In genomic region chr5:168886153-168886552, GRCh38 we compare ENCODE assay signal across 18 cellular contexts.
DNase-seq lines count a peak whose midpoint lies in the region; ATAC-seq and TF ChIP-seq lines count a peak whose summit lies in the region.
"Had no signal": no experiment of that assay in that cellular context is flagged by ENCODE, and none has a peak within 500 bp of the region (broad histone marks: within the 10 kb centered on the region; RNA-seq: fewer than 3 reads in every experiment).

No MANE protein-coding gene starts in this region.

- H3K4me2 ChIP-seq in Loucy (ENCODE audit: low read depth, low read length, poor library complexity, severe bottlenecking) = peak overlapping the region; percentile 58
- H3K4me2 ChIP-seq in neuronal stem cell (ENCODE audit: insufficient read depth, low read length, poor library complexity, severe bottlenecking) = no peak overlapping the region
- H3K4me2 ChIP-seq: PC-9 had no signal

- H3K27ac ChIP-seq in heart right ventricle = peak overlapping the region in 9 of 10 donors; percentile 22 to 78 (median 56)
- no peak overlapping the region for H3K27ac ChIP-seq in neuronal stem cell (replicated peaks; ENCODE audit: low read length)
- H3K27ac ChIP-seq: PC-9, SK-N-MC had no signal

- H2BK5ac ChIP-seq in neuronal stem cell (ENCODE audit: low read length) = no peak overlapping the region

- no peak overlapping the region for H3K4ac ChIP-seq in neuronal stem cell (ENCODE audit: low read length)

- no peak overlapping the region for H2BK15ac ChIP-seq in neuronal stem cell (ENCODE audit: low read length)

- H4K91ac ChIP-seq in neuronal stem cell (ENCODE audit: low read depth, low read length, poor library complexity) = no peak overlapping the region

- H3K36me3 ChIP-seq in Loucy (ENCODE audit: insufficient read depth, low read length) = no peaks in the 10 kb centered on the region
- no peaks in the 10 kb centered on the region for H3K36me3 ChIP-seq in heart right ventricle
- H3K36me3 ChIP-seq in neuronal stem cell (replicated peaks in 1 of 2; ENCODE audit: control insufficient read depth in 2 of 2, insufficient read depth in 2 of 2, low read length in 2 of 2) = no peaks in the 10 kb centered on the region

- no peak overlapping the region for H3K18ac ChIP-seq in neuronal stem cell (ENCODE audit: low read length)

- H3F3A ChIP-seq in Loucy (ENCODE audit: low read depth) = no peaks in the 10 kb centered on the region

- WGBS in heart right ventricle, 2 donors = 34 to 37% methylated on average over 9 of the region's 9 CpGs
- no CpG with 5 or more reads among the region's 9 CpGs for WGBS in neuronal stem cell (ENCODE audit: extremely low coverage in 2 of 2, insufficient read length in 2 of 2, insufficient replicate concordance in 1 of 2), 2 donors

- H3K27me3 ChIP-seq in Loucy (ENCODE audit: insufficient read depth, low read length, poor library complexity, severe bottlenecking) (no peaks in the 10 kb centered on the region), heart right ventricle (no peaks in the 10 kb centered on the region), neuronal stem cell (ENCODE audit: control insufficient read depth in 3 of 3, insufficient read depth in 3 of 3, low read depth in 1 of 3, low read length in 3 of 3) (no peaks in the 10 kb centered on the region)

- H3K9me3 ChIP-seq in Loucy (ENCODE audit: insufficient read depth, low read depth, low read length) = no peaks in the 10 kb centered on the region
- no peaks in the 10 kb centered on the region for H3K9me3 ChIP-seq in heart right ventricle
- H3K9me3 ChIP-seq in neuronal stem cell (replicated peaks in 1 of 2; ENCODE audit: control insufficient read depth in 2 of 2, insufficient read depth in 1 of 2, low read depth in 1 of 2, low read length in 2 of 2) = no peaks in the 10 kb centered on the region

- H3K4me3 ChIP-seq in Loucy (ENCODE audit: low read length, poor library complexity, severe bottlenecking) (peak overlapping the region; percentile 10), heart right ventricle (no peak overlapping the region), neuronal stem cell (ENCODE audit: low read length in 2 of 2) (no peak overlapping the region)
- H3K4me3 ChIP-seq: PC-9, SK-N-MC had no signal

- H3K23ac ChIP-seq in neuronal stem cell (ENCODE audit: low read depth, low read length, poor library complexity) = no peak overlapping the region

- H4K20me1 ChIP-seq in Loucy (ENCODE audit: insufficient read depth, low read length, poor library complexity, severe bottlenecking) = no peaks in the 10 kb centered on the region

- peak; percentile 26 for DNase-seq in NCI-H69 (lab: John Stamatoyannopoulos, UW)
- DNase-seq in heart right ventricle = no peak
- no peak for DNase-seq in neuronal stem cell (ENCODE audit: low spot score)
- no peak for DNase-seq in stimulated activated naive CD8-positive, alpha-beta T cell treated with anti-CD3 and anti-CD28 coated beads, Interleukin-15, Interleukin-2, amounts not matched to agents 100 U/mL and 50 U/mL, for 24 hours
- no peak for DNase-seq in cerebellar nuclear complex (lab: John Stamatoyannopoulos, UW)
- DNase-seq: AML-193; CD4-positive, alpha-beta T cell; EL; H7; KG1; NCI-H1436 treated with DMSO at 0.1 percent for 48 hours; NCI-H2081; NCI-H226; NCI-H526 treated with DMSO at 0.1 percent for 48 hours; PC-9 had no signal

- H2BK12ac ChIP-seq in neuronal stem cell (ENCODE audit: low read length) = no peak overlapping the region

- H2BK120ac ChIP-seq in neuronal stem cell (ENCODE audit: low read depth, low read length) = no peak overlapping the region

- H3K14ac ChIP-seq in neuronal stem cell (ENCODE audit: low read length) = no peak overlapping the region

- H3K9ac ChIP-seq in Loucy (ENCODE audit: low read depth, low read length, poor library complexity, severe bottlenecking) (peak overlapping the region; percentile 61), neuronal stem cell (ENCODE audit: low read depth, low read length, poor library complexity) (no peak overlapping the region)

- no peak overlapping the region for H2AK5ac ChIP-seq in neuronal stem cell (ENCODE audit: low read depth, low read length)

- peak overlapping the region; percentile 70; the same call in 1 of the 2 replicates for H2AFZ ChIP-seq in Loucy (ENCODE audit: low read length)
- H2AFZ ChIP-seq in neuronal stem cell (ENCODE audit: low read length) = peak overlapping the region; percentile 17
- H2AFZ ChIP-seq: PC-9 had no signal

- no peaks in the 10 kb centered on the region for H3K79me2 ChIP-seq in Loucy (ENCODE audit: insufficient read depth, low read length)

- ATAC-seq in heart right ventricle (peak in 7 of 8 donors; percentile 25 to 93 (median 51)), GM18907 (IDR thresholded peaks at IDR 0.05; ENCODE audit: unreplicated experiment) (no peak)
- ATAC-seq in stimulated activated naive CD8-positive, alpha-beta T cell treated with anti-CD3 and anti-CD28 coated beads, Interleukin-15, Interleukin-2, amounts not matched to agents 100 U/mL and 50 U/mL, for 24 hours = no peak

- H3K4me1 ChIP-seq in Loucy (ENCODE audit: insufficient read depth, low read length, poor library complexity, severe bottlenecking) (peaks cover 33% of the 10 kb centered on the region), heart right ventricle (peaks cover 0 to 28% (median 13%) of the 10 kb centered on the region in 9 donors), neuronal stem cell (ENCODE audit: control insufficient read depth in 2 of 2, insufficient read depth in 1 of 2, low read depth in 1 of 2, low read length in 2 of 2) (peaks cover 36 to 68% of the 10 kb centered on the region in 2 donors)

- no peak for TF ChIP-seq CTCF in Loucy (conservative IDR thresholded peaks at IDR 0.05; ENCODE audit: low read length)
- TF ChIP-seq CTCF in heart right ventricle (IDR thresholded peaks at IDR 0.05) = no peak

- no peak overlapping the region for H4K8ac ChIP-seq in neuronal stem cell (ENCODE audit: low read depth, low read length)

- no peaks in the 10 kb centered on the region for H3K9me2 ChIP-seq in Loucy (replicated peaks; ENCODE audit: low read depth, low read length)

- intact Hi-C loops in heart right ventricle (cut with DNase I) = loop anchor here in 2 of 10 donors (10.0 kb wide), 1 partner anchor 181 kb away; no protein-coding TSS in a partner anchor

- H3K79me1 ChIP-seq in neuronal stem cell (ENCODE audit: low read depth, low read length) = no peaks in the 10 kb centered on the region

Comparison
In these comparisons a context has a peak if more than half of its experiments do, and no peak if none do; other contexts are left out.
1. ATAC-seq: peak in heart right ventricle (7 of 8); none in GM18907 (single experiment) and stimulated activated naive CD8-positive, alpha-beta T cell treated with anti-CD3 and anti-CD28 coated beads, Interleukin-15, Interleukin-2, amounts not matched to agents 100 U/mL and 50 U/mL, for 24 hours (single experiment).